In genomic region chr12:96503971-96504370, GRCh38 we compare ENCODE assay signal across 16 cellular contexts.
"Had no signal": no experiment of that assay in that cellular context is flagged by ENCODE, and none has a peak within 500 bp of the region (broad histone marks: within the 10 kb centered on the region; RNA-seq: fewer than 3 reads in every experiment).

No MANE protein-coding gene starts in this region.

- ATAC-seq: esophagus mucosa, gastroesophageal sphincter, heart left ventricle, left lung, natural killer cell had no signal

- DNase-seq: activated CD4-positive, alpha-beta memory T cell treated with anti-CD3 and anti-CD28 coated beads, Interleukin-2, amount 10 ng/mL, durations not matched to agents 7 days and 5 days; activated gamma-delta T cell; aorta; brain microvascular endothelial cell; central memory CD4-positive, alpha-beta T cell; effector memory CD4-positive, alpha-beta T cell; heart left ventricle; left lung; natural killer cell; spleen; stimulated activated CD4-positive, alpha-beta T cell treated with anti-CD3 and anti-CD28 coated beads, Interleukin-4, amount 100 ng/mL, for 1 hour; stimulated activated naive CD4-positive, alpha-beta T cell; testis; uterus had no signal

- H3K27ac ChIP-seq: brain microvascular endothelial cell, left lung, testis had no signal

- H3K36me3 ChIP-seq: brain microvascular endothelial cell, gastroesophageal sphincter, heart left ventricle, left lung, spleen, uterus had no signal

- H3K4me1 ChIP-seq: testis, uterus had no signal

- H3K4me3 ChIP-seq: gastroesophageal sphincter, heart left ventricle, left lung, spleen, testis, uterus had no signal

- H3K27me3 ChIP-seq: brain microvascular endothelial cell, gastroesophageal sphincter, heart left ventricle, left lung, spleen, testis, uterus had no signal

- H3K9me3 ChIP-seq: gastroesophageal sphincter, heart left ventricle, left lung, spleen, testis, uterus had no signal
